ENCODE assay signal across 1 cellular context in genomic region chr10:12983568-12983967, GRCh38. TPM values are rescaled to one million over a fixed set of nuclear protein-coding genes. Genes with fewer than 3 reads are reported as not detected.
"Had no signal": no experiment of that assay in that cellular context is flagged by ENCODE, and none has a peak within 500 bp of the region (broad histone marks: within the 10 kb centered on the region; RNA-seq: fewer than 3 reads in every experiment).

No MANE protein-coding gene starts in this region.

RNA-seq across cellular contexts. Expression of gene CCDC3, which starts 17.9 kb away (rescaled TPM):
- polyA plus RNA-seq: immature natural killer cell had no signal
